In the genomic region with DNA sequence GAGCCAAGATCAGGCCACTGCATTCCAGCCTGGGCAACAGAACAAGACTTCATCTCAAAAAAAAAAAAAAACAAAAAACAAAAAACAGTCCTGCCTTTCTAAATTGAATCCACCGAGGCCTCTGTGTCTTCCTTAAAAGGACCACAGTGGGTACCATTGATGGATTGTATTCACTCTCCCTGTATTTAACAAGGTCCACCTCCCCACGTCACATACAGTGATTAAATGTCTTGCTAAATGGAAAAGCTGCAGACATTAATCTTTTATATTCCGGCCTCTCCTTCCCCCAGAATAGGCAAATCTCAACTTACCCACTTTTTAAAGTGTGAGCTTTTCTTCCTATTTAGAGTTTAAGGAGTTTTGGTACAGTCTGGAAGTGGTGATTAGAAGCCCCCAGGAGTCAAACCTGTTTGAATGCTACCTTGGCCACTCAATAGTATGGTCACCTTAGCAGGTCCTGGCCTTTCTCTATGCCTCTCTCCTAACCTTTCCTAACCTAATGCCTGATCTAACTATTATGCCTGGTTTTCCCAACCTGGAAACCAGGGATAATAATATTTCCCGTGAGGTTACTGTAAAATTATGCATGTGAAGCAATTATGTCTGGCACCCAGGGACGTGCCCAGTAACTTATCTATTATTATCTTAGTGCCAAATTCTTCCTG, we compare ENCODE assay signal across 8 cellular contexts. TPM values are rescaled to one million over a fixed set of nuclear protein-coding genes. Genes with fewer than 3 reads are reported as not detected.
DNase-seq lines count a peak whose midpoint lies in the region; ATAC-seq, FAIRE-seq and TF ChIP-seq lines count a peak whose summit lies in the region.

No MANE protein-coding gene starts in this region.

- peaks cover 40% of the 10 kb centered on the region for H4K20me1 ChIP-seq in DOHH2 (ENCODE audit: control insufficient read depth, insufficient read depth, low read depth, low read length)

- TF ChIP-seq EP300 in esophagus muscularis mucosa (IDR thresholded peaks at IDR 0.05) = no peak

- 15% methylated on average over 5 of the region's 5 CpGs for WGBS in esophagus muscularis mucosa

- H3K36me3 ChIP-seq in DOHH2 (ENCODE audit: control insufficient read depth, low read length) (peaks cover 63% of the 10 kb centered on the region), Peyer's patch (no peaks in the 10 kb centered on the region), esophagus muscularis mucosa (no peaks in the 10 kb centered on the region), rectal smooth muscle tissue (ENCODE audit: control insufficient read depth, insufficient read depth, low read length) (no peaks in the 10 kb centered on the region)

- ATAC-seq in GM21529 (IDR thresholded peaks at IDR 0.05; ENCODE audit: unreplicated experiment) = no peak

- DNase-seq in Peyer's patch (no peak), esophagus muscularis mucosa (ENCODE audit: extremely low spot score) (no peak), frontal cortex (ENCODE audit: low spot score in 2 of 2) (no peak), DMS153 treated with DMSO at 0.1 percent for 48 hours (lab: John Stamatoyannopoulos, UW; ENCODE audit: unreplicated experiment) (no peak), islet precursor cell (no peak)

- no peaks in the 10 kb centered on the region for H3K9me3 ChIP-seq in DOHH2 (ENCODE audit: control insufficient read depth, insufficient read depth, low read length)
- no peaks in the 10 kb centered on the region for H3K9me3 ChIP-seq in Peyer's patch
- no peaks in the 10 kb centered on the region for H3K9me3 ChIP-seq in esophagus muscularis mucosa

- peaks cover 83% of the 10 kb centered on the region for H3K79me2 ChIP-seq in DOHH2 (ENCODE audit: control insufficient read depth, low read length)

- H3K4me2 ChIP-seq in DOHH2 (ENCODE audit: low read length) = peak overlapping the region; percentile 86

- H3K9ac ChIP-seq in rectal smooth muscle tissue (ENCODE audit: low read length) = no peak overlapping the region

- TF ChIP-seq CTCF in DOHH2 (IDR thresholded peaks at IDR 0.05; ENCODE audit: low read depth, low read length, poor library complexity, severe bottlenecking) = no peak
- TF ChIP-seq CTCF in Peyer's patch (IDR thresholded peaks at IDR 0.05) = no peak
- TF ChIP-seq CTCF in esophagus muscularis mucosa (IDR thresholded peaks at IDR 0.05) = no peak

- H3K27me3 ChIP-seq in DOHH2 (ENCODE audit: control insufficient read depth, low read length) (no peaks in the 10 kb centered on the region), Peyer's patch (no peaks in the 10 kb centered on the region), esophagus muscularis mucosa (no peaks in the 10 kb centered on the region), rectal smooth muscle tissue (ENCODE audit: control insufficient read depth, insufficient read depth, low read length) (no peaks in the 10 kb centered on the region)

- 0 out of 2 replicates have a peak, but pooled peaks cover 1% of the 10 kb centered on the region for H3F3A ChIP-seq in DOHH2 (ENCODE audit: control insufficient read depth, insufficient read depth)

- H3K9me2 ChIP-seq in DOHH2 (replicated peaks; ENCODE audit: control insufficient read depth, low read length) = no peaks in the 10 kb centered on the region

- intact Hi-C loops in esophagus muscularis mucosa (cut with DNase I) = no loop called here

- H3K4me1 ChIP-seq in DOHH2 (ENCODE audit: control insufficient read depth, low read length) (peaks cover 29% of the 10 kb centered on the region), Peyer's patch (peaks cover 8 to 48% (median 20%) of the 10 kb centered on the region in 4 donors), esophagus muscularis mucosa (peaks cover 54 to 71% (median 66%) of the 10 kb centered on the region in 4 donors), rectal smooth muscle tissue (ENCODE audit: control insufficient read depth, insufficient read depth, low read length) (peaks cover 20% of the 10 kb centered on the region)

- TF ChIP-seq POLR2A in Peyer's patch (IDR thresholded peaks at IDR 0.05) (no peak), esophagus muscularis mucosa (IDR thresholded peaks at IDR 0.05; ENCODE audit: low read depth) (no peak)

- H3K4me3 ChIP-seq in DOHH2 (ENCODE audit: low read length) = peak overlapping the region; percentile 88
- H3K4me3 ChIP-seq in Peyer's patch = peak overlapping the region in 3 of 4 donors; percentile 75 to 100 (median 94)
- H3K4me3 ChIP-seq in esophagus muscularis mucosa = peak overlapping the region; percentile 92 to 100 (median 96)
- peak overlapping the region; percentile 35 for H3K4me3 ChIP-seq in rectal smooth muscle tissue (ENCODE audit: low read length)

- FAIRE-seq in frontal cortex (lab: Jason Lieb, UNC) = no peak

- no peak overlapping the region; the same call in 1 of the 2 replicates for H3K27ac ChIP-seq in DOHH2 (ENCODE audit: low read depth, low read length)
- H3K27ac ChIP-seq in Peyer's patch = peak overlapping the region in 3 of 4 donors; percentile 96 to 100 (median 100)
- H3K27ac ChIP-seq in esophagus muscularis mucosa (replicated peaks in 1 of 4) = peak overlapping the region; percentile 99 to 100 (median 100)
- peak overlapping the region; percentile 100 for H3K27ac ChIP-seq in rectal smooth muscle tissue (ENCODE audit: low read depth, low read length)

RNA-seq across cellular contexts. Expression of a gene that starts 3.3 kb away (rescaled TPM):
- total RNA-seq in Peyer's patch (100 to 1,000 TPM in 2 of 4 donors, 10 to 100 TPM in 2; 85.3 to 162 (median 108) TPM), esophagus muscularis mucosa (100 to 1,000 TPM in 1 of 4 donors, 10 to 100 TPM in 3; 62.0 to 115 (median 72.3) TPM), frontal cortex (8.6 TPM)

RNA-seq across cellular contexts. Expression of a gene that starts 48.7 kb away (rescaled TPM):
- total RNA-seq in Peyer's patch (100 to 1,000 TPM in 1 of 4 donors, 10 to 100 TPM in 3; 40.8 to 112 (median 60.5) TPM), esophagus muscularis mucosa (10 to 100 TPM; 59.2 to 72.3 (median 64.3) TPM), frontal cortex (63.2 TPM)

Comparison
In these comparisons a context has a peak if more than half of its experiments do, and no peak if none do; other contexts are left out.
1. H3K4me3 ChIP-seq: peak in every context shown above with its lines; median percentile 96 in esophagus muscularis mucosa; 94 in Peyer's patch; 88 in DOHH2; 35 in rectal smooth muscle tissue.